Comparison of ENCODE assay signal across 6 cellular contexts in the genomic region with DNA sequence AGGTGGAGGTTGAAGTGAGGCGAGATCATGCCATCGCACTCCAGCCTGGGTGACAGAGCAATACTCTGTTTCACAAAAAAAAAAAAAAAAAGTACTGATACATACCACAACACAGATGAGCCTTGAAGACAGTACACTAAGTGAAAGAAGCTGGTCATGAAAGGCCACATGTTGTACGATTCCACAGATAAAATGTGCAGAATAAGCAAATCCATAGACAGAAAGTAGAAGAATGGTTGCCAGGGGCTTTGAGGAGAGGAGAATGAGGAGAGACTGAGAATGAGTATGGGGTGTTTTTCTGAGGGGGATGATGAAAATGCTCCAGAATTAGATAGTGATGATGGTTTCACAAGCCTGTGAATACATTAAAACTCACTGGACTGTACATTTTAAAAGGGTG.
"Had no signal": no experiment of that assay in that cellular context is flagged by ENCODE, and none has a peak within 500 bp of the region (broad histone marks: within the 10 kb centered on the region; RNA-seq: fewer than 3 reads in every experiment).

No MANE protein-coding gene starts in this region.

- H3K9ac ChIP-seq: KMS-11 had no signal

- FAIRE-seq: HTR-8/SVneo had no signal

- H3K27ac ChIP-seq: HL-60, KMS-11 had no signal

- DNase-seq: IMR-90, KBM-7, KG1 had no signal
